Comparison of ENCODE assay signal across 2 cellular contexts in the genomic region with DNA sequence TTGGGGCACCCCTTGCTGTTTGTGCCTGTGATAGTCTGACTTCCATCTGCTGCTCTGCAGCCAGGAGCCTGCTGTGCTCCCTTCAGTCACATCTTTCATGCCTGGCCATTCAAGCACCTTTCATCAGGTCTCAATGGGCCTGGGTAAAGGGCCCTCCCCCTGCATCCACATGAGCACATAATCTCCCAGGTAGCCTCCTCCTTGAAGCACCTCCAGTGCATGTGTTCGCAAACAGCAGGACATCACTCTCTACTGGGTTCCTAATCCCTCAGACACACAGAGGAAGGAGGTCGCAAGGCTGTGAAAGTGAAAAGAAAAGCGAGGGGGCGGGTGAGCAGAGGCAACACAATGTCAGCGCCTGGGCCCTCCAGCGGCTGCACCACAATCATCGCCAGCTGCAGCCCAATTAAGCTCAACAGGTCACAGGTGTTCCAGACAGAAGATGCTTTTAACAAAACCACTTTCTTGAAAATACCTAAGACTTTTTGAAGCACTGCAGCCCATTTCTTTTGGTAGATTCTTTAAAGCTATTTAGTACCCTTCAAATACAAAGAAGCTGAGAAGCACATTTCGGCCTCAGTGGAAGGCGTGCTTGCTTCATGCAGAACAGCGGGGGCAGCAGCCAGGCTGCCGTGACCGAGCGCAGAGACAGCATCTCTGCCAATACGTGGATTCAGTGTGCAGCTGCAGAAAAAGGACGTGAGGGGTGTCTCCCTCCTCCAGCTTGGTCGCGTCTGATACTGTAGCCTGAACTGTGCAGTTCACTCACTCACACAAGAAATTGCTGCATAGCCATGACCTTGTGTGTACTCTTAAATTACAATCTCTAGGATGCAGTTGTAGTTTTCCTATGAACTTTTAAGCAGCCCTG.
TF ChIP-seq lines count a peak whose summit lies in the region.

No MANE protein-coding gene starts in this region.

TF ChIP-seq in H1, 55 proteins besides CTCF, POLR2A, EP300 and RAD21 (continues in another document):
- TF ChIP-seq, protein P1, sequence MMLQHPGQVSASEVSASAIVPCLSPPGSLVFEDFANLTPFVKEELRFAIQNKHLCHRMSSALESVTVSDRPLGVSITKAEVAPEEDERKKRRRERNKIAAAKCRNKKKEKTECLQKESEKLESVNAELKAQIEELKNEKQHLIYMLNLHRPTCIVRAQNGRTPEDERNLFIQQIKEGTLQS (IDR thresholded peaks at IDR 0.05; ENCODE audit: insufficient read depth, low read depth, low read length): no peak
- no peak for TF ChIP-seq JUND (IDR thresholded peaks at IDR 0.05; ENCODE audit: low read length)
- no peak for TF ChIP-seq CEBPB (IDR thresholded peaks at IDR 0.05; ENCODE audit: low read depth, low read length)
- no peak for TF ChIP-seq RBBP5 (IDR thresholded peaks at IDR 0.05; ENCODE audit: borderline replicate concordance, low read depth, low read length)
- TF ChIP-seq TEAD4 (IDR thresholded peaks at IDR 0.05; ENCODE audit: low read depth, low read length): peak; percentile 40
- peak; percentile 20 for TF ChIP-seq ASH2L (IDR thresholded peaks at IDR 0.05; ENCODE audit: low read length)
- peak; percentile 97 for TF ChIP-seq CTBP2 (IDR thresholded peaks at IDR 0.05; ENCODE audit: borderline replicate concordance, insufficient read depth, insufficient read length, low read length)
- no peak for TF ChIP-seq CHD2 (IDR thresholded peaks at IDR 0.05; ENCODE audit: low read length)
- no peak for TF ChIP-seq GABPA (IDR thresholded peaks at IDR 0.05; ENCODE audit: borderline replicate concordance, insufficient read depth, low read length)
- TF ChIP-seq MAFK (IDR thresholded peaks at IDR 0.05; ENCODE audit: low read depth, low read length): no peak
- TF ChIP-seq HDAC2 (IDR thresholded peaks at IDR 0.05; ENCODE audit: borderline replicate concordance in 1 of 2, low read depth in 2 of 2, low read length in 2 of 2): peak; percentile 96 to 98
- no peak for TF ChIP-seq CBX8 (IDR thresholded peaks at IDR 0.05; ENCODE audit: borderline replicate concordance, low read depth, low read length)
- TF ChIP-seq SP1 (IDR thresholded peaks at IDR 0.05; ENCODE audit: low read depth, low read length): 0 out of 2 replicates have a peak, but pooled peaks have one; percentile 46
- TF ChIP-seq NANOG (IDR thresholded peaks at IDR 0.05; ENCODE audit: insufficient read depth, low read depth, low read length, poor library complexity, severe bottlenecking): peak; percentile 83
- TF ChIP-seq SIN3A (conservative IDR thresholded peaks at IDR 0.05 in 1 of 2, IDR thresholded peaks at IDR 0.05 in 1 of 2; ENCODE audit: low read depth in 1 of 2, low read length in 2 of 2): 0 out of 4 replicates have a peak, but pooled peaks have one; percentile 37
- no peak for TF ChIP-seq RNF2 (IDR thresholded peaks at IDR 0.05; ENCODE audit: borderline replicate concordance, low read depth, low read length, missing control alignments, poor library complexity, severe bottlenecking)
- no peak for TF ChIP-seq SAP30 (IDR thresholded peaks at IDR 0.05; ENCODE audit: insufficient read depth, insufficient replicate concordance, low read length)
- no peak for TF ChIP-seq ZNF274 (IDR thresholded peaks at IDR 0.05; ENCODE audit: borderline replicate concordance, extremely low read depth, low read length)
- TF ChIP-seq RFX5 (IDR thresholded peaks at IDR 0.05; ENCODE audit: borderline replicate concordance, low read depth, low read length): no peak
- no peak for TF ChIP-seq EZH2 (IDR thresholded peaks at IDR 0.05; ENCODE audit: low read depth, low read length, severe bottlenecking)
- TF ChIP-seq PHF8 (conservative IDR thresholded peaks at IDR 0.05; ENCODE audit: low read depth, low read length): no peak
- TF ChIP-seq, protein P2, sequence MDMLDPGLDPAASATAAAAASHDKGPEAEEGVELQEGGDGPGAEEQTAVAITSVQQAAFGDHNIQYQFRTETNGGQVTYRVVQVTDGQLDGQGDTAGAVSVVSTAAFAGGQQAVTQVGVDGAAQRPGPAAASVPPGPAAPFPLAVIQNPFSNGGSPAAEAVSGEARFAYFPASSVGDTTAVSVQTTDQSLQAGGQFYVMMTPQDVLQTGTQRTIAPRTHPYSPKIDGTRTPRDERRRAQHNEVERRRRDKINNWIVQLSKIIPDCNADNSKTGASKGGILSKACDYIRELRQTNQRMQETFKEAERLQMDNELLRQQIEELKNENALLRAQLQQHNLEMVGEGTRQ (IDR thresholded peaks at IDR 0.05; ENCODE audit: low read length): no peak
- TF ChIP-seq, protein P3, sequence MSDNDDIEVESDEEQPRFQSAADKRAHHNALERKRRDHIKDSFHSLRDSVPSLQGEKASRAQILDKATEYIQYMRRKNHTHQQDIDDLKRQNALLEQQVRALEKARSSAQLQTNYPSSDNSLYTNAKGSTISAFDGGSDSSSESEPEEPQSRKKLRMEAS (IDR thresholded peaks at IDR 0.05): peak; percentile 91
- 0 out of 2 replicates have a peak, but pooled peaks have one; percentile 66 for TF ChIP-seq RXRA (IDR thresholded peaks at IDR 0.05; ENCODE audit: insufficient read depth, low read depth, low read length)
- TF ChIP-seq, protein P4, sequence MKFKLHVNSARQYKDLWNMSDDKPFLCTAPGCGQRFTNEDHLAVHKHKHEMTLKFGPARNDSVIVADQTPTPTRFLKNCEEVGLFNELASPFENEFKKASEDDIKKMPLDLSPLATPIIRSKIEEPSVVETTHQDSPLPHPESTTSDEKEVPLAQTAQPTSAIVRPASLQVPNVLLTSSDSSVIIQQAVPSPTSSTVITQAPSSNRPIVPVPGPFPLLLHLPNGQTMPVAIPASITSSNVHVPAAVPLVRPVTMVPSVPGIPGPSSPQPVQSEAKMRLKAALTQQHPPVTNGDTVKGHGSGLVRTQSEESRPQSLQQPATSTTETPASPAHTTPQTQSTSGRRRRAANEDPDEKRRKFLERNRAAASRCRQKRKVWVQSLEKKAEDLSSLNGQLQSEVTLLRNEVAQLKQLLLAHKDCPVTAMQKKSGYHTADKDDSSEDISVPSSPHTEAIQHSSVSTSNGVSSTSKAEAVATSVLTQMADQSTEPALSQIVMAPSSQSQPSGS (IDR thresholded peaks at IDR 0.05; ENCODE audit: low read length): peak; percentile 94
- TF ChIP-seq TAF1 (IDR thresholded peaks at IDR 0.05; ENCODE audit: low read depth, low read length): no peak
- peak; percentile 81 for TF ChIP-seq TCF12 (IDR thresholded peaks at IDR 0.05; ENCODE audit: low read depth, low read length)
- TF ChIP-seq SIX5 (IDR thresholded peaks at IDR 0.05; ENCODE audit: low read depth, low read length): no peak
- TF ChIP-seq SIRT6 (IDR thresholded peaks at IDR 0.05; ENCODE audit: low read length): no peak
- no peak for TF ChIP-seq NRF1 (IDR thresholded peaks at IDR 0.05; ENCODE audit: low read depth, low read length)
- TF ChIP-seq JUN (IDR thresholded peaks at IDR 0.05; ENCODE audit: low read depth, low read length): no peak; the same call in 1 of the 2 replicates
- peak; percentile 60 for TF ChIP-seq POLR2AphosphoS5 (IDR thresholded peaks at IDR 0.05; ENCODE audit: low read depth, low read length)
- TF ChIP-seq SP2 (IDR thresholded peaks at IDR 0.05; ENCODE audit: low read length): no peak
- no peak for TF ChIP-seq CBX5 (IDR thresholded peaks at IDR 0.05; ENCODE audit: low read depth, low read length)
- TF ChIP-seq TBP (IDR thresholded peaks at IDR 0.05; ENCODE audit: low read depth, low read length): no peak
- no peak for TF ChIP-seq BRCA1 (IDR thresholded peaks at IDR 0.05; ENCODE audit: low read depth, low read length)
- no peak for TF ChIP-seq SRF (IDR thresholded peaks at IDR 0.05; ENCODE audit: low read depth, low read length)
- no peak for TF ChIP-seq KDM4A (IDR thresholded peaks at IDR 0.05; ENCODE audit: low read depth, low read length, severe bottlenecking)
- peak; percentile 48; the same call in 1 of the 2 replicates for TF ChIP-seq CREB1 (IDR thresholded peaks at IDR 0.05)

TF ChIP-seq in SK-N-SH, 30 proteins besides CTCF, POLR2A, EP300 and RAD21 (continued from another document):
- no peak for TF ChIP-seq MXI1 (IDR thresholded peaks at IDR 0.05; ENCODE audit: low read depth, low read length)
- TF ChIP-seq, protein P5, sequence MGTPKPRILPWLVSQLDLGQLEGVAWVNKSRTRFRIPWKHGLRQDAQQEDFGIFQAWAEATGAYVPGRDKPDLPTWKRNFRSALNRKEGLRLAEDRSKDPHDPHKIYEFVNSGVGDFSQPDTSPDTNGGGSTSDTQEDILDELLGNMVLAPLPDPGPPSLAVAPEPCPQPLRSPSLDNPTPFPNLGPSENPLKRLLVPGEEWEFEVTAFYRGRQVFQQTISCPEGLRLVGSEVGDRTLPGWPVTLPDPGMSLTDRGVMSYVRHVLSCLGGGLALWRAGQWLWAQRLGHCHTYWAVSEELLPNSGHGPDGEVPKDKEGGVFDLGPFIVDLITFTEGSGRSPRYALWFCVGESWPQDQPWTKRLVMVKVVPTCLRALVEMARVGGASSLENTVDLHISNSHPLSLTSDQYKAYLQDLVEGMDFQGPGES (IDR thresholded peaks at IDR 0.05; ENCODE audit: low read depth, low read length): no peak
- no peak for TF ChIP-seq EZH2phosphoT487 (IDR thresholded peaks at IDR 0.05; ENCODE audit: borderline replicate concordance, low read depth)
- no peak for TF ChIP-seq ELF1 (IDR thresholded peaks at IDR 0.05)
- TF ChIP-seq, protein P2 (IDR thresholded peaks at IDR 0.05; ENCODE audit: borderline replicate concordance, low read depth, low read length): no peak
- no peak for TF ChIP-seq POLR2AphosphoS5 (IDR thresholded peaks at IDR 0.05; ENCODE audit: low read depth, low read length)
- no peak for TF ChIP-seq NFIC (IDR thresholded peaks at IDR 0.05; ENCODE audit: borderline replicate concordance)
TF ChIP-seq in SK-N-SH: peak in this region for 0.
